ENCODE assay signal across 17 cellular contexts in the genomic region with DNA sequence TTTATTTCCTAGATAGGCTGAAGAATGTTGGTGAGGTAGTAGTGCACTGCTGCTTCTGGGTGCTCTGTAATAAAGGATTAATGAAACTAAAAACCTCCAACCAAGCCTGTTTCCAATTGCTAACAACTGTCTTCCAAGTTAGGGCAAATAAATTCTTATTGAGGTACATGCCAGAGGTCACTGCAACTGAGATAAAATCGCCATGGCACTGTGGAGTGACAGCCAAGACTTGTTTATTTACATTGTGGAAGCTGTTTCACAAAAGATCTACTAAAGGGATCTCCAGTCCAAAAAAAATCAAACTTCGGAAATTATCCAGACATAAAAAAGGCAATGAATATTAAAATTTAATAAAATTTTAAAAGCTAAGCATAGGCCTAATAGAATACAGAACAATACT.
DNase-seq lines count a peak whose midpoint lies in the region; ATAC-seq, FAIRE-seq and TF ChIP-seq lines count a peak whose summit lies in the region.
"Had no signal": no experiment of that assay in that cellular context is flagged by ENCODE, and none has a peak within 500 bp of the region (broad histone marks: within the 10 kb centered on the region; RNA-seq: fewer than 3 reads in every experiment).

No MANE protein-coding gene starts in this region.

- CTCF ChIA-PET in HepG2 (lab: Yijun Ruan, JAX; ENCODE audit: low intra/inter-chr PET ratio, low total read pairs): no interaction called here

- POLR2A ChIA-PET in HepG2 (lab: Yijun Ruan, JAX): no interaction called here

- H4K20me1 ChIP-seq in HepG2 (ENCODE audit: insufficient read depth, low read length) (no peaks in the 10 kb centered on the region), hepatocyte (ENCODE audit: insufficient read depth, poor library complexity, severe bottlenecking) (no peaks in the 10 kb centered on the region)
- H4K20me1 ChIP-seq: BLaER1 had no signal

- no peak for FAIRE-seq in HepG2 (lab: Jason Lieb, UNC)
- FAIRE-seq in small intestine (lab: Jason Lieb, UNC): no peak
- FAIRE-seq: GM12892, GM19239 had no signal

- H3K9me2 ChIP-seq in hepatocyte (replicated peaks; ENCODE audit: insufficient read depth): no peaks in the 10 kb centered on the region

- H3K27me3 Mint-ChIP-seq in T-helper 2 cell treated with Interferon-gamma antibody and Interleukin-4, amounts not matched to agents 5 μg/mL and 100 μg/mL, for 36 hours (ENCODE audit: low read depth): no peaks in the 10 kb centered on the region
- H3K27me3 Mint-ChIP-seq: CD8-positive, alpha-beta memory T cell had no signal

- no peak for TF ChIP-seq CTCF in liver (IDR thresholded peaks at IDR 0.05; ENCODE audit: low read depth, low read length, missing input control)
- no peak for TF ChIP-seq CTCF in HepG2 (CRISPR knock-in tag; IDR thresholded peaks at IDR 0.05)
- no peak for TF ChIP-seq CTCF in hepatocyte (IDR thresholded peaks at IDR 0.05; ENCODE audit: poor library complexity)
- TF ChIP-seq CTCF in upper lobe of right lung (IDR thresholded peaks at IDR 0.05): no peak

- no peaks in the 10 kb centered on the region for H3K4me1 Mint-ChIP-seq in T-helper 2 cell treated with Interferon-gamma antibody and Interleukin-4, amounts not matched to agents 5 μg/mL and 100 μg/mL, for 36 hours (ENCODE audit: low read depth)
- H3K4me1 Mint-ChIP-seq: CD8-positive, alpha-beta memory T cell had no signal

- H3K4me2 ChIP-seq in HepG2 (ENCODE audit: low read depth, low read length): no peak overlapping the region
- H3K4me2 ChIP-seq in hepatocyte: peak overlapping the region; percentile 19
- H3K4me2 ChIP-seq: BLaER1 had no signal

- H2AFZ ChIP-seq in HepG2 (ENCODE audit: low read length) (no peak overlapping the region), hepatocyte (no peak overlapping the region)

- H3K9ac ChIP-seq in liver (ENCODE audit: low read depth in 1 of 2, low read length in 2 of 2): no peak overlapping the region
- no peak overlapping the region for H3K9ac ChIP-seq in HepG2 (ENCODE audit: insufficient read depth, low read depth, low read length)
- H3K9ac ChIP-seq: BLaER1 had no signal

- 14% methylated on average over 2 of the region's 2 CpGs for WGBS in liver
- WGBS in HepG2 (ENCODE audit: low lambda C conversion rate): 43% methylated on average over 2 of the region's 2 CpGs
- 36% methylated on average over 2 of the region's 2 CpGs for WGBS in hepatocyte (ENCODE audit: low lambda C conversion rate, missing lambda C conversion rate)
- 43% methylated on average over 1 of the region's 2 CpGs; no CpG with 5 or more reads in 1 of the 2 experiments for WGBS in mesodermal cell (ENCODE audit: insufficient coverage in 2 of 2), 2 experiments
- 16 to 46% (median 24%) methylated on average over 2 of the region's 2 CpGs for WGBS in small intestine, 3 donors

- H3K9me3 ChIP-seq in liver (ENCODE audit: control insufficient read depth in 4 of 4, low read length in 3 of 4) (no peaks in the 10 kb centered on the region), HepG2 (ENCODE audit: low read length) (no peaks in the 10 kb centered on the region), hepatocyte (ENCODE audit: low read depth) (no peaks in the 10 kb centered on the region), mesodermal cell (ENCODE audit: control insufficient read depth, low read length) (no peaks in the 10 kb centered on the region), small intestine (ENCODE audit: control insufficient read depth, low read depth) (no peaks in the 10 kb centered on the region), upper lobe of right lung (no peaks in the 10 kb centered on the region)
- H3K9me3 ChIP-seq: BLaER1, Caco-2 had no signal

- peaks cover 0 to 9% (median 4%) of the 10 kb centered on the region in 4 donors for H3K36me3 ChIP-seq in liver (ENCODE audit: control insufficient read depth in 4 of 4, insufficient read depth in 3 of 4, low read depth in 1 of 4, low read length in 3 of 4)
- H3K36me3 ChIP-seq in HepG2 (replicated peaks in 1 of 2; ENCODE audit: control insufficient read depth in 1 of 2, insufficient read depth in 2 of 2, low read length in 2 of 2): no peaks in the 10 kb centered on the region; a peak in 1 of 5 replicates
- H3K36me3 ChIP-seq in hepatocyte (replicated peaks; ENCODE audit: insufficient read depth, low read depth): no peaks in the 10 kb centered on the region
- peaks cover 29% of the 10 kb centered on the region for H3K36me3 ChIP-seq in mesodermal cell (ENCODE audit: control insufficient read depth, insufficient read depth, low read length)
- H3K36me3 ChIP-seq in small intestine (ENCODE audit: control insufficient read depth in 2 of 2, insufficient read depth in 2 of 2, low read length in 2 of 2): no peaks in the 10 kb centered on the region
- H3K36me3 ChIP-seq in upper lobe of right lung: peaks cover 9% of the 10 kb centered on the region

- H3K4me3 Mint-ChIP-seq in T-helper 2 cell treated with Interferon-gamma antibody and Interleukin-4, amounts not matched to agents 5 μg/mL and 100 μg/mL, for 36 hours: no peak overlapping the region
- H3K4me3 Mint-ChIP-seq: CD8-positive, alpha-beta memory T cell had no signal

- H3K27me3 ChIP-seq in liver (ENCODE audit: control insufficient read depth in 4 of 4, insufficient read depth in 4 of 4, low read length in 3 of 4) (no peaks in the 10 kb centered on the region), HepG2 (ENCODE audit: control insufficient read depth in 1 of 2, insufficient read depth in 2 of 2, low read length in 2 of 2) (no peaks in the 10 kb centered on the region), hepatocyte (no peaks in the 10 kb centered on the region), small intestine (ENCODE audit: control insufficient read depth in 2 of 2, insufficient read depth in 2 of 2, low read length in 2 of 2) (no peaks in the 10 kb centered on the region), upper lobe of right lung (no peaks in the 10 kb centered on the region)
- H3K27me3 ChIP-seq: BLaER1 had no signal

- TF ChIP-seq EP300 in HepG2 (IDR thresholded peaks at IDR 0.05; ENCODE audit: low read depth in 2 of 2, low read length in 2 of 2) (no peak), HepG2 (CRISPR knock-in tag; IDR thresholded peaks at IDR 0.05; ENCODE audit: borderline replicate concordance) (no peak)

- TF ChIP-seq RAD21 in liver (IDR thresholded peaks at IDR 0.05) (peak in 1 of 2 donors; percentile 14), HepG2 (CRISPR knock-in tag; IDR thresholded peaks at IDR 0.05) (no peak)

- H3K79me2 ChIP-seq in HepG2 (ENCODE audit: insufficient read depth, low read length) (no peaks in the 10 kb centered on the region), hepatocyte (no peaks in the 10 kb centered on the region)

- no peak for TF ChIP-seq POLR2A in HepG2 (IDR thresholded peaks at IDR 0.05; ENCODE audit: insufficient read depth in 1 of 2, low read depth in 2 of 2, low read length in 2 of 2)

- ATAC-seq in HepG2 (no peak), HG02588 (IDR thresholded peaks at IDR 0.05; ENCODE audit: unreplicated experiment) (no peak), upper lobe of right lung (no peak)

- H3K27ac ChIP-seq in liver (ENCODE audit: low read depth in 1 of 2, low read length in 2 of 2) (no peak overlapping the region), HepG2 (ENCODE audit: extremely low read length, insufficient read depth, low read length) (no peak overlapping the region), hepatocyte (no peak overlapping the region), mesodermal cell (ENCODE audit: low read depth, low read length, severe bottlenecking) (peak overlapping the region; percentile 13), small intestine (ENCODE audit: low read depth in 1 of 2, low read length in 1 of 2) (no peak overlapping the region), upper lobe of right lung (no peak overlapping the region)
- H3K27ac ChIP-seq: BLaER1 had no signal

- no peak overlapping the region for H3K4me3 ChIP-seq in liver (ENCODE audit: low read depth in 1 of 3, low read length in 3 of 3)
- no peak overlapping the region for H3K4me3 ChIP-seq in HepG2 (replicated peaks in 1 of 3; ENCODE audit: insufficient read depth in 1 of 3, low read depth in 2 of 3, low read length in 3 of 3)
- H3K4me3 ChIP-seq in hepatocyte: no peak overlapping the region
- no peak overlapping the region for H3K4me3 ChIP-seq in mesodermal cell (ENCODE audit: extremely low read depth, insufficient read depth, low read length, poor library complexity, severe bottlenecking)
- no peak overlapping the region for H3K4me3 ChIP-seq in small intestine (ENCODE audit: low read depth in 1 of 2, low read length in 2 of 2)
- no peak overlapping the region for H3K4me3 ChIP-seq in upper lobe of right lung
- H3K4me3 ChIP-seq: BLaER1 had no signal

- no TSS peak for BruUV-seq in HepG2 (replicated peaks; lab: Mats Ljungman, UMichigan)

- H3K27ac Mint-ChIP-seq in T-helper 2 cell treated with Interferon-gamma antibody and Interleukin-4, amounts not matched to agents 5 μg/mL and 100 μg/mL, for 36 hours: no peak overlapping the region
- H3K27ac Mint-ChIP-seq: CD8-positive, alpha-beta memory T cell had no signal

- DNase-seq in HepG2 (ENCODE audit: low spot score) (no peak), hepatocyte (ENCODE audit: low spot score) (no peak), small intestine (peak; percentile 13), upper lobe of right lung (no peak)
- no peak for DNase-seq in T-helper 2 cell treated with Interferon-gamma antibody and Interleukin-4, amounts not matched to agents 5 μg/mL and 100 μg/mL, for 36 hours (ENCODE audit: low spot score)
- DNase-seq: 8988T; AML-193; Caco-2; CD8-positive, alpha-beta memory T cell; DND-41; GDM1 had no signal

- no peaks in the 10 kb centered on the region for H3K9me3 Mint-ChIP-seq in T-helper 2 cell treated with Interferon-gamma antibody and Interleukin-4, amounts not matched to agents 5 μg/mL and 100 μg/mL, for 36 hours
- H3K9me3 Mint-ChIP-seq: CD8-positive, alpha-beta memory T cell had no signal

- peaks cover 16% of the 10 kb centered on the region for H3K36me3 Mint-ChIP-seq in T-helper 2 cell treated with Interferon-gamma antibody and Interleukin-4, amounts not matched to agents 5 μg/mL and 100 μg/mL, for 36 hours (ENCODE audit: low read depth)

- intact Hi-C loops in HepG2 (cut with micrococcal nuclease; ENCODE audit: unreplicated experiment): no loop called here
- intact Hi-C loops in upper lobe of right lung (cut with DNase I): no loop called here

- peaks cover 1 to 10% (median 6%) of the 10 kb centered on the region in 4 donors for H3K4me1 ChIP-seq in liver (ENCODE audit: control insufficient read depth in 4 of 4, insufficient read depth in 4 of 4, low read length in 3 of 4)
- H3K4me1 ChIP-seq in HepG2 (ENCODE audit: insufficient read depth, low read length): peaks cover 6% of the 10 kb centered on the region; the same call in 1 of the 2 replicates
- H3K4me1 ChIP-seq in hepatocyte (ENCODE audit: insufficient read depth): peaks cover 10% of the 10 kb centered on the region
- peaks cover 16% of the 10 kb centered on the region for H3K4me1 ChIP-seq in mesodermal cell (ENCODE audit: control insufficient read depth, insufficient read depth, low read length, poor library complexity, severe bottlenecking)
- H3K4me1 ChIP-seq in small intestine (ENCODE audit: control insufficient read depth in 2 of 2, insufficient read depth in 1 of 2, low read depth in 1 of 2, low read length in 1 of 2): peaks cover 0 to 4% of the 10 kb centered on the region in 2 donors
- no peaks in the 10 kb centered on the region for H3K4me1 ChIP-seq in upper lobe of right lung
- H3K4me1 ChIP-seq: BLaER1 had no signal

- in situ Hi-C loops in HepG2 (cut with HindIII; ENCODE audit: extremely low pct_ligation_motif_present, low pct_unique_long_range_greater_than_20kb): no loop called here
